In genomic region chr11:3007404-3008010, GRCh38 we compare ENCODE assay signal across 16 cellular contexts. TPM values are rescaled to one million over a fixed set of nuclear protein-coding genes. Genes with fewer than 3 reads are reported as not detected.
A peak's percentile ranks its signal among the peaks of the same experiment; 100 is the strongest.
DNase-seq lines count a peak whose midpoint lies in the region; ATAC-seq and TF ChIP-seq lines count a peak whose summit lies in the region.
"Had no signal": no experiment of that assay in that cellular context is flagged by ENCODE, and none has a peak within 500 bp of the region (broad histone marks: within the 10 kb centered on the region; RNA-seq: fewer than 3 reads in every experiment).

No MANE protein-coding gene starts in this region.

- H3K27ac ChIP-seq in BLaER1, result no peak overlapping the region
- peak overlapping the region; percentile 58 for H3K27ac ChIP-seq in lower lobe of right lung
- H3K27ac ChIP-seq: C4-2B, Peyer's patch had no signal

- POLR2A ChIA-PET in activated CD4-positive, alpha-beta T cell treated with anti-CD3 and anti-CD28 coated beads, Interleukin-2, amount 10 ng/mL, durations not matched to agents 7 days and 5 days (lab: Charles Lee), result no interaction called here

- peak overlapping the region; percentile 71 for H3K4me2 ChIP-seq in BLaER1

- no peak for ATAC-seq in T-helper 17 cell
- ATAC-seq in lower lobe of right lung, result no peak
- ATAC-seq in left lobe of liver, result no peak

- no peak overlapping the region for H3K9ac ChIP-seq in BLaER1

- peaks cover 50% of the 10 kb centered on the region for H3K4me1 Mint-ChIP-seq in activated CD4-positive, alpha-beta T cell treated with anti-CD3 and anti-CD28 coated beads, Interleukin-2, amount 10 ng/mL, durations not matched to agents 7 days and 5 days
- H3K4me1 Mint-ChIP-seq in activated CD4-positive, alpha-beta T cell treated with anti-CD3 and anti-CD28 coated beads, Interleukin-2, amount 10 ng/mL, durations not matched to agents 24 days and 14 days, result peaks cover 26% of the 10 kb centered on the region
- peaks cover 13% of the 10 kb centered on the region for H3K4me1 Mint-ChIP-seq in T-helper 17 cell

- H3K4me1 ChIP-seq in BLaER1 (peaks cover 22% of the 10 kb centered on the region), lower lobe of right lung (no peaks in the 10 kb centered on the region)
- H3K4me1 ChIP-seq: Caco-2, Peyer's patch had no signal

- peaks cover 25% of the 10 kb centered on the region; the same call in 1 of the 2 replicates for H4K20me1 ChIP-seq in BLaER1

- H3K4me3 ChIP-seq in BLaER1, result no peak overlapping the region
- peak overlapping the region; percentile 25 for H3K4me3 ChIP-seq in lower lobe of right lung
- H3K4me3 ChIP-seq: Peyer's patch had no signal

- peaks cover 89% of the 10 kb centered on the region for H3K36me3 ChIP-seq in BLaER1
- H3K36me3 ChIP-seq in lower lobe of right lung, result peaks cover 87% of the 10 kb centered on the region

- no peak for DNase-seq in activated CD4-positive, alpha-beta T cell treated with anti-CD3 and anti-CD28 coated beads, Interleukin-2, amount 10 ng/mL, durations not matched to agents 7 days and 5 days
- no peak for DNase-seq in activated CD4-positive, alpha-beta T cell treated with anti-CD3 and anti-CD28 coated beads, Interleukin-2, amount 10 ng/mL, durations not matched to agents 24 days and 14 days
- DNase-seq in T-helper 17 cell (no peak), lower lobe of right lung (no peak), nucleus accumbens (lab: John Stamatoyannopoulos, UW) (no peak), NCI-H2171 (lab: John Stamatoyannopoulos, UW) (no peak), left lobe of liver (ENCODE audit: low spot score) (no peak)
- DNase-seq: Caco-2, H7, Kasumi-1, NCI-H1417, NCI-H1930, NCI-H510A treated with DMSO at 0.1 percent for 48 hours had no signal

- CTCF ChIA-PET in activated CD4-positive, alpha-beta T cell treated with anti-CD3 and anti-CD28 coated beads, Interleukin-2, amount 10 ng/mL, durations not matched to agents 7 days and 5 days (lab: Charles Lee), result interaction anchor here (1.1 to 1.5 kb wide), 2 partner anchors 10 to 18 kb away, joined by 3 to 4 read pairs; no protein-coding TSS in a partner anchor

- H3K27me3 ChIP-seq in BLaER1, result no peaks in the 10 kb centered on the region
- no peaks in the 10 kb centered on the region for H3K27me3 ChIP-seq in lower lobe of right lung (ENCODE audit: low read depth)
- H3K27me3 ChIP-seq: Peyer's patch had no signal

- TF ChIP-seq CTCF in lower lobe of right lung (IDR thresholded peaks at IDR 0.05), result no peak

- H3K36me3 Mint-ChIP-seq in activated CD4-positive, alpha-beta T cell treated with anti-CD3 and anti-CD28 coated beads, Interleukin-2, amount 10 ng/mL, durations not matched to agents 7 days and 5 days (ENCODE audit: low read depth), result peaks cover 70% of the 10 kb centered on the region
- H3K36me3 Mint-ChIP-seq in activated CD4-positive, alpha-beta T cell treated with anti-CD3 and anti-CD28 coated beads, Interleukin-2, amount 10 ng/mL, durations not matched to agents 24 days and 14 days (ENCODE audit: low read depth), result peaks cover 64% of the 10 kb centered on the region
- peaks cover 12% of the 10 kb centered on the region for H3K36me3 Mint-ChIP-seq in T-helper 17 cell (ENCODE audit: low read depth)

- H3K27ac Mint-ChIP-seq in activated CD4-positive, alpha-beta T cell treated with anti-CD3 and anti-CD28 coated beads, Interleukin-2, amount 10 ng/mL, durations not matched to agents 7 days and 5 days, result peak overlapping the region; percentile 19
- no peak overlapping the region for H3K27ac Mint-ChIP-seq in activated CD4-positive, alpha-beta T cell treated with anti-CD3 and anti-CD28 coated beads, Interleukin-2, amount 10 ng/mL, durations not matched to agents 24 days and 14 days
- H3K27ac Mint-ChIP-seq in T-helper 17 cell, result peak overlapping the region; percentile 19

- H3K27me3 Mint-ChIP-seq in activated CD4-positive, alpha-beta T cell treated with anti-CD3 and anti-CD28 coated beads, Interleukin-2, amount 10 ng/mL, durations not matched to agents 7 days and 5 days, result no peaks in the 10 kb centered on the region
- no peaks in the 10 kb centered on the region for H3K27me3 Mint-ChIP-seq in activated CD4-positive, alpha-beta T cell treated with anti-CD3 and anti-CD28 coated beads, Interleukin-2, amount 10 ng/mL, durations not matched to agents 24 days and 14 days
- no peaks in the 10 kb centered on the region for H3K27me3 Mint-ChIP-seq in T-helper 17 cell

- no peaks in the 10 kb centered on the region for H3K9me3 ChIP-seq in BLaER1
- no peaks in the 10 kb centered on the region for H3K9me3 ChIP-seq in T-helper 17 cell (ENCODE audit: control insufficient read depth, low read length, poor library complexity, severe bottlenecking)
- H3K9me3 ChIP-seq in lower lobe of right lung, result no peaks in the 10 kb centered on the region
- H3K9me3 ChIP-seq: Caco-2, Peyer's patch had no signal

- H3K4me3 Mint-ChIP-seq in activated CD4-positive, alpha-beta T cell treated with anti-CD3 and anti-CD28 coated beads, Interleukin-2, amount 10 ng/mL, durations not matched to agents 7 days and 5 days, result no peak overlapping the region
- no peak overlapping the region for H3K4me3 Mint-ChIP-seq in activated CD4-positive, alpha-beta T cell treated with anti-CD3 and anti-CD28 coated beads, Interleukin-2, amount 10 ng/mL, durations not matched to agents 24 days and 14 days
- H3K4me3 Mint-ChIP-seq in T-helper 17 cell, result no peak overlapping the region

- H3K9me3 Mint-ChIP-seq in activated CD4-positive, alpha-beta T cell treated with anti-CD3 and anti-CD28 coated beads, Interleukin-2, amount 10 ng/mL, durations not matched to agents 7 days and 5 days, result no peaks in the 10 kb centered on the region
- H3K9me3 Mint-ChIP-seq in activated CD4-positive, alpha-beta T cell treated with anti-CD3 and anti-CD28 coated beads, Interleukin-2, amount 10 ng/mL, durations not matched to agents 24 days and 14 days, result no peaks in the 10 kb centered on the region

- intact Hi-C loops in activated CD4-positive, alpha-beta T cell treated with anti-CD3 and anti-CD28 coated beads, Interleukin-2, amount 10 ng/mL, durations not matched to agents 24 days and 14 days (cut with micrococcal nuclease), result no loop called here
- intact Hi-C loops in lower lobe of right lung (cut with DNase I), result no loop called here

RNA-seq across cellular contexts. Expression of gene NAP1L4, which starts 15.4 kb away (rescaled TPM):
- 100 to 1,000 TPM; 354 to 367 TPM for total RNA-seq in activated CD4-positive, alpha-beta T cell treated with anti-CD3 and anti-CD28 coated beads, Interleukin-2, amount 10 ng/mL, durations not matched to agents 7 days and 5 days
- total RNA-seq in activated CD4-positive, alpha-beta T cell treated with anti-CD3 and anti-CD28 coated beads, Interleukin-2, amount 10 ng/mL, durations not matched to agents 24 days and 14 days, result 263 and 272 TPM in 2 replicates
- 100 to 1,000 TPM; 229 to 275 TPM for total RNA-seq in T-helper 17 cell
- total RNA-seq in lower lobe of right lung, result 96.8 TPM
- 42.2 TPM for total RNA-seq in left lobe of liver

RNA-seq across cellular contexts. Expression of gene CARS1, which starts 49.7 kb away (rescaled TPM):
- 10 to 100 TPM; 81.4 to 97.6 TPM for total RNA-seq in activated CD4-positive, alpha-beta T cell treated with anti-CD3 and anti-CD28 coated beads, Interleukin-2, amount 10 ng/mL, durations not matched to agents 7 days and 5 days
- 56.5 and 63.1 TPM in 2 replicates for total RNA-seq in activated CD4-positive, alpha-beta T cell treated with anti-CD3 and anti-CD28 coated beads, Interleukin-2, amount 10 ng/mL, durations not matched to agents 24 days and 14 days
- 10 to 100 TPM; 41.4 to 52.0 TPM for total RNA-seq in T-helper 17 cell
- 40.2 TPM for total RNA-seq in lower lobe of right lung
- total RNA-seq in left lobe of liver, result 21.0 TPM
